In genomic region chr22:48968201-48968959, GRCh38 we compare ENCODE assay signal across 9 cellular contexts.
DNase-seq lines count a peak whose midpoint lies in the region; TF ChIP-seq lines count a peak whose summit lies in the region.
"Had no signal": no experiment of that assay in that cellular context is flagged by ENCODE, and none has a peak within 500 bp of the region (broad histone marks: within the 10 kb centered on the region; RNA-seq: fewer than 3 reads in every experiment).

No MANE protein-coding gene starts in this region.

- intact Hi-C loops in PC-9 (cut with micrococcal nuclease; ENCODE audit: unreplicated experiment) (no loop called here), stomach (cut with DNase I; ENCODE audit: low total_unique reads) (no loop called here)

- H3K36me3 Mint-ChIP-seq in activated T-cell treated with anti-CD3 and anti-CD28 coated beads, Interleukin-2, amount 50 U/mL, for 24 hours (ENCODE audit: low read depth), result no peaks in the 10 kb centered on the region
- H3K36me3 Mint-ChIP-seq: naive B cell had no signal

- H3K4me1 Mint-ChIP-seq in activated T-cell treated with anti-CD3 and anti-CD28 coated beads, Interleukin-2, amount 50 U/mL, for 24 hours (ENCODE audit: low read depth), result no peaks in the 10 kb centered on the region
- H3K4me1 Mint-ChIP-seq: naive B cell had no signal

- peaks cover 41% of the 10 kb centered on the region for H3K27me3 Mint-ChIP-seq in activated T-cell treated with anti-CD3 and anti-CD28 coated beads, Interleukin-2, amount 50 U/mL, for 24 hours

- H3K27ac ChIP-seq in PC-9 (no peak overlapping the region), stomach (no peak overlapping the region)

- H3K27me3 ChIP-seq in PC-9 (ENCODE audit: insufficient read depth, low read depth) (peaks cover 21% of the 10 kb centered on the region), stomach (peaks cover 0 to 34% (median 0%) of the 10 kb centered on the region in 3 donors)

- no TSS peak for BruUV-seq in PC-9 (replicated peaks; lab: Mats Ljungman, UMichigan)

- no peak for TF ChIP-seq POLR2A in stomach (IDR thresholded peaks at IDR 0.05)

- no peak for TF ChIP-seq EP300 in stomach (IDR thresholded peaks at IDR 0.05)

- no peaks in the 10 kb centered on the region for H3K9me2 ChIP-seq in PC-9 (ENCODE audit: insufficient read depth)

- no peaks in the 10 kb centered on the region for H4K20me1 ChIP-seq in PC-9 (ENCODE audit: insufficient read depth)

- H3K36me3 ChIP-seq in PC-9 (ENCODE audit: low read depth), result no peaks in the 10 kb centered on the region
- no peaks in the 10 kb centered on the region for H3K36me3 ChIP-seq in stomach

- H3K79me2 ChIP-seq in PC-9 (ENCODE audit: low read depth), result no peaks in the 10 kb centered on the region

- H3K4me1 ChIP-seq in PC-9 (replicated peaks; ENCODE audit: insufficient read depth) (no peaks in the 10 kb centered on the region), stomach (no peaks in the 10 kb centered on the region)

- CTCF ChIA-PET in PC-9 (lab: Charles Lee), result no interaction called here

- H3K4me3 Mint-ChIP-seq in activated T-cell treated with anti-CD3 and anti-CD28 coated beads, Interleukin-2, amount 50 U/mL, for 24 hours, result no peak overlapping the region
- H3K4me3 Mint-ChIP-seq: naive B cell had no signal

- TF ChIP-seq CTCF in PC-9 (conservative IDR thresholded peaks at IDR 0.05), result peak; percentile 75
- peak in 1 of 7 experiments; percentile 5 for TF ChIP-seq CTCF in stomach (IDR thresholded peaks at IDR 0.05)

- no peaks in the 10 kb centered on the region for H3K9me3 Mint-ChIP-seq in activated T-cell treated with anti-CD3 and anti-CD28 coated beads, Interleukin-2, amount 50 U/mL, for 24 hours

- H3F3A ChIP-seq in PC-9 (ENCODE audit: insufficient read depth, low read depth), result no peaks in the 10 kb centered on the region

- peaks cover 3% of the 10 kb centered on the region; the same call in 1 of the 2 replicates for H3K9me3 ChIP-seq in PC-9 (ENCODE audit: insufficient read depth, low read depth)
- no peaks in the 10 kb centered on the region for H3K9me3 ChIP-seq in stomach

- DNase-seq in activated T-cell treated with anti-CD3 and anti-CD28 coated beads for 1 hour (ENCODE audit: low read depth), result peak; percentile 14
- no peak for DNase-seq in activated T-cell treated with anti-CD3 and anti-CD28 coated beads, Interleukin-2, amount 50 U/mL, for 24 hours
- DNase-seq in PC-9, result peak in 1 of 2 experiments; percentile 8
- peak; percentile 77 for DNase-seq in islet precursor cell
- DNase-seq in stomach, result peak; percentile 26
- DNase-seq in EL, result no peak
- DNase-seq in NCI-H2227 treated with DMSO at 0.1 percent for 48 hours (lab: John Stamatoyannopoulos, UW), result no peak
- DNase-seq in NCI-H2227 (lab: John Stamatoyannopoulos, UW; ENCODE audit: unreplicated experiment), result no peak
- DNase-seq: naive B cell had no signal

- no peak overlapping the region for H3K27ac Mint-ChIP-seq in activated T-cell treated with anti-CD3 and anti-CD28 coated beads, Interleukin-2, amount 50 U/mL, for 24 hours
- H3K27ac Mint-ChIP-seq: naive B cell had no signal

- POLR2A ChIA-PET in PC-9 (lab: Charles Lee; ENCODE audit: unreplicated experiment), result no interaction called here

- H2AFZ ChIP-seq in PC-9, result no peak overlapping the region

- no peak overlapping the region for H3K4me2 ChIP-seq in PC-9

- 40 to 52% (median 45%) methylated on average over 11 of the region's 11 CpGs for WGBS in stomach, 5 donors

- H3K4me3 ChIP-seq in PC-9 (no peak overlapping the region), stomach (no peak overlapping the region)

Comparison
In these comparisons a context has a peak if more than half of its experiments do, and no peak if none do; other contexts are left out.
1. DNase-seq: peak in activated T-cell treated with anti-CD3 and anti-CD28 coated beads for 1 hour (single experiment), islet precursor cell (single experiment) and stomach (single experiment); none in activated T-cell treated with anti-CD3 and anti-CD28 coated beads, Interleukin-2, amount 50 U/mL, for 24 hours (single experiment), EL (single experiment), NCI-H2227 treated with DMSO at 0.1 percent for 48 hours (single experiment) and NCI-H2227 (single experiment).